ENCODE assay signal across 8 cellular contexts in genomic region chr7:148698397-148699023, GRCh38. TPM values are rescaled to one million over a fixed set of nuclear protein-coding genes. Genes with fewer than 3 reads are reported as not detected.
DNase-seq lines count a peak whose midpoint lies in the region; ATAC-seq and TF ChIP-seq lines count a peak whose summit lies in the region.

CUL1 (plus strand) TSS chr7:148698903; CDS start chr7:148730123, 31,220 bp downstream.

- WGBS in endodermal cell (ENCODE audit: insufficient coverage in 1 of 2, insufficient read length in 1 of 2), 2 experiments: 0% methylated on average over 31 to 83 of the region's 84 CpGs
- 0 to 1% methylated on average over 56 to 63 of the region's 84 CpGs for WGBS in mesodermal cell (ENCODE audit: insufficient coverage in 2 of 2), 2 experiments

- peak within 1 kb of the TSS; percentile 84 for H3K4me3 Mint-ChIP-seq in activated CD8-positive, alpha-beta memory T cell treated with anti-CD3 and anti-CD28 coated beads, Interleukin-2, amount 10 ng/mL, durations not matched to agents 7 days and 5 days
- peak within 1 kb of the TSS; percentile 64 for H3K4me3 Mint-ChIP-seq in endodermal cell

- peaks cover 47% of the 10 kb centered on the region for H3K4me1 Mint-ChIP-seq in activated CD8-positive, alpha-beta memory T cell treated with anti-CD3 and anti-CD28 coated beads, Interleukin-2, amount 10 ng/mL, durations not matched to agents 7 days and 5 days
- peaks cover 35% of the 10 kb centered on the region for H3K4me1 Mint-ChIP-seq in endodermal cell

- H3K4me1 ChIP-seq in BLaER1 (peaks cover 47% of the 10 kb centered on the region), endodermal cell (ENCODE audit: control insufficient read depth, insufficient read depth, low read length) (peaks cover 8% of the 10 kb centered on the region), mesodermal cell (ENCODE audit: control insufficient read depth, insufficient read depth, low read length, poor library complexity, severe bottlenecking) (peaks cover 27% of the 10 kb centered on the region)

- H4K20me1 ChIP-seq in BLaER1: peaks cover 42% of the 10 kb centered on the region

- H3K27me3 ChIP-seq in BLaER1 (no peaks in the 10 kb centered on the region), endodermal cell (ENCODE audit: control insufficient read depth, insufficient read depth, low read length, poor library complexity, severe bottlenecking) (peaks cover 61% of the 10 kb centered on the region)

- peak within 1 kb of the TSS; percentile 83 for H3K27ac Mint-ChIP-seq in activated CD8-positive, alpha-beta memory T cell treated with anti-CD3 and anti-CD28 coated beads, Interleukin-2, amount 10 ng/mL, durations not matched to agents 7 days and 5 days
- peak within 1 kb of the TSS; percentile 79 for H3K27ac Mint-ChIP-seq in endodermal cell

- no peaks in the 10 kb centered on the region for H3K9me3 ChIP-seq in BLaER1
- H3K9me3 ChIP-seq in endodermal cell (ENCODE audit: control insufficient read depth, low read length): no peaks in the 10 kb centered on the region
- H3K9me3 ChIP-seq in mesodermal cell (ENCODE audit: control insufficient read depth, low read length): no peaks in the 10 kb centered on the region

- peak within 1 kb of the TSS; percentile 90 for H3K4me2 ChIP-seq in BLaER1

- peak; percentile 48 for ATAC-seq in HG03378 (IDR thresholded peaks at IDR 0.05; ENCODE audit: unreplicated experiment)
- peak; percentile 79 for ATAC-seq in activated CD8-positive, alpha-beta memory T cell treated with anti-CD3 and anti-CD28 coated beads, Interleukin-2, amount 10 ng/mL, durations not matched to agents 7 days and 5 days

- peak within 1 kb of the TSS; percentile 97 for H3K4me3 ChIP-seq in BLaER1
- H3K4me3 ChIP-seq in endodermal cell (ENCODE audit: low read length): peak within 1 kb of the TSS; percentile 89
- H3K4me3 ChIP-seq in mesodermal cell (ENCODE audit: extremely low read depth, insufficient read depth, low read length, poor library complexity, severe bottlenecking): peak within 1 kb of the TSS; percentile 75

- CTCF ChIA-PET in activated CD8-positive, alpha-beta memory T cell treated with anti-CD3 and anti-CD28 coated beads, Interleukin-2, amount 10 ng/mL, durations not matched to agents 7 days and 5 days (lab: Charles Lee): interaction anchor here (0.9 to 1.5 kb wide), 7 partner anchors 11 to 265 kb away, joined by 3 to 9 read pairs (median 3); no protein-coding TSS in a partner anchor

- DNase-seq in NCI-H82 (lab: John Stamatoyannopoulos, UW) (peak; percentile 84), endodermal cell (peak; percentile 90)
- DNase-seq in activated CD8-positive, alpha-beta memory T cell treated with anti-CD3 and anti-CD28 coated beads, Interleukin-2, amount 10 ng/mL, durations not matched to agents 7 days and 5 days: peak; percentile 85
- peak; percentile 62 to 76 for DNase-seq in stimulated activated CD8-positive, alpha-beta memory T cell treated with anti-CD3 and anti-CD28 coated beads, Interleukin-2, amount 100 ng/mL, for 1 hour (ENCODE audit: low read depth in 2 of 2)

- TF ChIP-seq CTCF in endodermal cell (conservative IDR thresholded peaks at IDR 0.05): no peak

- H3K9ac ChIP-seq in BLaER1 (peak within 1 kb of the TSS; percentile 100), endodermal cell (ENCODE audit: extremely low read depth, low read length, poor library complexity, severe bottlenecking) (peak within 1 kb of the TSS; percentile 74)

- no peaks in the 10 kb centered on the region for H3K9me3 Mint-ChIP-seq in activated CD8-positive, alpha-beta memory T cell treated with anti-CD3 and anti-CD28 coated beads, Interleukin-2, amount 10 ng/mL, durations not matched to agents 7 days and 5 days (ENCODE audit: low read depth)
- H3K9me3 Mint-ChIP-seq in endodermal cell: no peaks in the 10 kb centered on the region

- H3K27ac ChIP-seq in BLaER1 (peak within 1 kb of the TSS; percentile 100), endodermal cell (ENCODE audit: low read depth, low read length) (peak within 1 kb of the TSS; percentile 83), mesodermal cell (ENCODE audit: low read depth, low read length, severe bottlenecking) (peak within 1 kb of the TSS; percentile 92)

- H3K36me3 ChIP-seq in BLaER1: no peaks in the 10 kb centered on the region
- no peaks in the 10 kb centered on the region for H3K36me3 ChIP-seq in endodermal cell (ENCODE audit: control insufficient read depth, insufficient read depth, low read length)
- H3K36me3 ChIP-seq in mesodermal cell (ENCODE audit: control insufficient read depth, insufficient read depth, low read length): no peaks in the 10 kb centered on the region

- peak; percentile 74 for TF ChIP-seq POLR2A in GM19193 (IDR thresholded peaks at IDR 0.05; ENCODE audit: extremely low read depth, insufficient read depth, insufficient read length)

- H3K36me3 Mint-ChIP-seq in activated CD8-positive, alpha-beta memory T cell treated with anti-CD3 and anti-CD28 coated beads, Interleukin-2, amount 10 ng/mL, durations not matched to agents 7 days and 5 days: peaks cover 4% of the 10 kb centered on the region
- no peaks in the 10 kb centered on the region for H3K36me3 Mint-ChIP-seq in endodermal cell (ENCODE audit: low read depth)

- H3K27me3 Mint-ChIP-seq in activated CD8-positive, alpha-beta memory T cell treated with anti-CD3 and anti-CD28 coated beads, Interleukin-2, amount 10 ng/mL, durations not matched to agents 7 days and 5 days: peaks cover 2% of the 10 kb centered on the region
- H3K27me3 Mint-ChIP-seq in endodermal cell (ENCODE audit: insufficient read depth): peaks cover 54% of the 10 kb centered on the region

RNA-seq across cellular contexts. Expression of gene CUL1, which starts in this region (rescaled TPM):
- total RNA-seq in activated CD8-positive, alpha-beta memory T cell treated with anti-CD3 and anti-CD28 coated beads, Interleukin-2, amount 10 ng/mL, durations not matched to agents 7 days and 5 days: 10 to 100 TPM; 55.3 to 84.3 TPM
- 10 to 100 TPM; 35.0 to 42.1 TPM for total RNA-seq in endodermal cell
- 57.6 TPM for polyA plus RNA-seq in endodermal cell (2013, experiment 1 of 2)
- polyA plus RNA-seq in endodermal cell (2013, experiment 2 of 2): 55.8 TPM
- 59.8 TPM for polyA plus RNA-seq in mesodermal cell (2013, experiment 1 of 2)
- 66.6 TPM for polyA plus RNA-seq in mesodermal cell (2013, experiment 2 of 2)

Comparison
In these comparisons a context has a peak if more than half of its experiments do, and no peak if none do; other contexts are left out.
1. Peak in every context shown above with its lines: DNase-seq, ATAC-seq, H3K4me3 ChIP-seq and H3K27ac ChIP-seq.